29 cellular contexts compared by ENCODE assay signal in the genomic region with DNA sequence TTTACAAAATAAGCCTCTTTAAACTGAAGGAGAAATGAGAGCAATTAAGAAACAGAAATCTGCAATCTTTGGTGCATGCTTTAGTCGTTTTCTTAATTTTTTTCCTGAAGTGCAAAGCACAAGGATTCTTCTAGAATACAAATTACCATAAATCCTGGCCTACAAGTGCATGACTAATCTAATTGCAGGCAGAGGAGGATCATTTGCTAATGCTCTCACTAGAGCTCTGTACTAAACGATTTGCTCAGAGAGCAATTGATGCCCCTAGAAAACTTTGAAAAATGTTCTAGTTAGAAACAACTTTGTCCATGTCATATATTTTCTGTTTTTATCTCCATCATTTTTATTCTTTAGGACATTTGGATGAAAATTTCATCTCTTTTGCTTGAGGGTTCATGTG.
"Had no signal": no experiment of that assay in that cellular context is flagged by ENCODE, and none has a peak within 500 bp of the region (broad histone marks: within the 10 kb centered on the region; RNA-seq: fewer than 3 reads in every experiment).

No MANE protein-coding gene starts in this region.

- H3K27me3 ChIP-seq: adrenal gland, body of pancreas, brain microvascular endothelial cell, breast epithelium had no signal

- H3K4me3 ChIP-seq: adrenal gland, body of pancreas, breast epithelium had no signal

- DNase-seq: activated B cell treated with CpG ODN at 0.5 μM for 24 hours; activated CD4-positive, alpha-beta memory T cell treated with anti-CD3 and anti-CD28 coated beads for 36 hours; activated CD4-positive, alpha-beta T cell treated with anti-CD3 and anti-CD28 coated beads for 4 hours; activated CD4-positive, alpha-beta T cell treated with anti-CD3 and anti-CD28 coated beads, Interleukin-2, amount 10 ng/mL, durations not matched to agents 24 days and 14 days; activated CD4-positive, alpha-beta T cell treated with anti-CD3 and anti-CD28 coated beads, Interleukin-2, amount 50 U/mL, for 1 hour; activated CD4-positive, alpha-beta T cell treated with anti-CD3 and anti-CD28 coated beads, Interleukin-2, amount 50 U/mL, for 4 hours; activated CD4-positive, CD25-positive, alpha-beta regulatory T cell treated with anti-CD3 and anti-CD28 coated beads, Interleukin-2, amount 50 U/mL, for 72 hours; activated CD8-positive, alpha-beta memory T cell treated with anti-CD3 and anti-CD28 coated beads, Interleukin-2, amount 50 U/mL, for 4 hours; activated CD8-positive, alpha-beta T cell treated with anti-CD3 and anti-CD28 coated beads for 36 hours; activated effector memory CD4-positive, alpha-beta T cell treated with anti-CD3 and anti-CD28 coated beads, Interleukin-2, amount 50 U/mL, for 16 hours; activated gamma-delta T cell treated with Interleukin-2 at 50 U/mL for 16 hours; activated naive CD4-positive, alpha-beta T cell; activated naive CD4-positive, alpha-beta T cell treated with anti-CD3 and anti-CD28 coated beads for 36 hours; activated naive CD4-positive, alpha-beta T cell treated with anti-CD3 and anti-CD28 coated beads, Interleukin-2, amount 50 U/mL, for 16 hours; activated naive CD8-positive, alpha-beta T cell treated with anti-CD3 and anti-CD28 coated beads for 36 hours; activated T-cell treated with anti-CD3 and anti-CD28 coated beads for 4 hours; activated T-cell treated with anti-CD3 and anti-CD28 coated beads, Interleukin-2, amount 50 U/mL, for 1 hour; activated T-cell treated with anti-CD3 and anti-CD28 coated beads, Interleukin-2, amount 50 U/mL, for 4 hours; activated T-cell treated with anti-CD3 and anti-CD28 coated beads, Interleukin-2, amount 50 U/mL, for 72 hours; adrenal gland; amniotic stem cell; aorta; body of pancreas; brain microvascular endothelial cell; central memory CD4-positive, alpha-beta T cell; T-helper 2 cell; T-helper 9 cell had no signal

- H3K36me3 ChIP-seq: adrenal gland, brain microvascular endothelial cell, breast epithelium had no signal

- H3K4me1 ChIP-seq: adrenal gland, body of pancreas, breast epithelium had no signal

- H3K27ac ChIP-seq: adrenal gland, body of pancreas, brain microvascular endothelial cell, breast epithelium, VCaP had no signal

- H3K9me3 ChIP-seq: adrenal gland, body of pancreas, breast epithelium had no signal
